Comparison of ENCODE assay signal across 15 cellular contexts in genomic region chr16:66255647-66256046, GRCh38.
DNase-seq lines count a peak whose midpoint lies in the region; ATAC-seq and TF ChIP-seq lines count a peak whose summit lies in the region.
"Had no signal": no experiment of that assay in that cellular context is flagged by ENCODE, and none has a peak within 500 bp of the region (broad histone marks: within the 10 kb centered on the region; RNA-seq: fewer than 3 reads in every experiment).

No MANE protein-coding gene starts in this region.

- H3K36me3 ChIP-seq in BLaER1 (no peaks in the 10 kb centered on the region), Caco-2 (ENCODE audit: control insufficient read depth, insufficient read depth, low read length) (no peaks in the 10 kb centered on the region)

- H3K27ac ChIP-seq in BLaER1 (no peak overlapping the region), coronary artery (no peak overlapping the region)

- no peak for ATAC-seq in HG02970 (IDR thresholded peaks at IDR 0.05; ENCODE audit: low FRiP score, unreplicated experiment)
- ATAC-seq in HG02885 (IDR thresholded peaks at IDR 0.05; ENCODE audit: poor library complexity, unreplicated experiment) = no peak
- ATAC-seq: GM12878 had no signal

- peak; percentile 25 to 34 for DNase-seq in Caco-2
- DNase-seq in coronary artery (ENCODE audit: low spot score) = peak; percentile 52
- no peak for DNase-seq in RPMI8226
- DNase-seq: CD4-positive, alpha-beta memory T cell; GDM1; KG1; NCI-H1417 treated with DMSO at 0.1 percent for 48 hours; NCI-H1930; NCI-H510A; SHP77 treated with DMSO at 0.1 percent for 48 hours had no signal

- no TSS peak for BruUV-seq in Caco-2 (replicated peaks; lab: Mats Ljungman, UMichigan)

- H3K9me3 Mint-ChIP-seq in Caco-2 (ENCODE audit: unreplicated experiment) = no peaks in the 10 kb centered on the region
- H3K9me3 Mint-ChIP-seq in nephron = peaks cover 3% of the 10 kb centered on the region
- H3K9me3 Mint-ChIP-seq: CD4-positive, alpha-beta memory T cell had no signal

- H3K27me3 Mint-ChIP-seq in Caco-2 (ENCODE audit: insufficient read depth, unreplicated experiment) = peaks cover 2% of the 10 kb centered on the region
- peaks cover 5% of the 10 kb centered on the region for H3K27me3 Mint-ChIP-seq in nephron (ENCODE audit: low read depth)

- H3K36me3 Mint-ChIP-seq in Caco-2 (ENCODE audit: insufficient read depth, unreplicated experiment) (no peaks in the 10 kb centered on the region), nephron (ENCODE audit: low read depth) (no peaks in the 10 kb centered on the region)
- H3K36me3 Mint-ChIP-seq: CD4-positive, alpha-beta memory T cell had no signal

- H3K4me1 Mint-ChIP-seq in Caco-2 (ENCODE audit: low read depth, unreplicated experiment) = no peaks in the 10 kb centered on the region
- H3K4me1 Mint-ChIP-seq in nephron = peaks cover 40% of the 10 kb centered on the region

- H3K4me2 ChIP-seq in BLaER1 = peak overlapping the region; percentile 61

- no peaks in the 10 kb centered on the region for H3K9me3 ChIP-seq in BLaER1
- no peaks in the 10 kb centered on the region for H3K9me3 ChIP-seq in Caco-2

- H4K20me1 ChIP-seq in BLaER1 = no peaks in the 10 kb centered on the region

- CTCF ChIA-PET in Caco-2 (lab: Charles Lee) = no interaction called here

- H3K9ac ChIP-seq in BLaER1 = no peak overlapping the region

- no peak overlapping the region for H3K4me3 Mint-ChIP-seq in Caco-2 (ENCODE audit: unreplicated experiment)
- H3K4me3 Mint-ChIP-seq in nephron = no peak overlapping the region
- H3K4me3 Mint-ChIP-seq: CD4-positive, alpha-beta memory T cell had no signal

- intact Hi-C loops in Caco-2 (cut with micrococcal nuclease; ENCODE audit: unreplicated experiment) = no loop called here

- no peaks in the 10 kb centered on the region for H3K27me3 ChIP-seq in BLaER1
- H3K27me3 ChIP-seq in Caco-2 (replicated peaks; ENCODE audit: control insufficient read depth, insufficient read depth, low read length) = no peaks in the 10 kb centered on the region

- POLR2A ChIA-PET in Caco-2 (lab: Charles Lee) = no interaction called here

- H3K27ac Mint-ChIP-seq in Caco-2 (ENCODE audit: unreplicated experiment) (no peak overlapping the region), nephron (peak overlapping the region in 2 of 3 experiments; percentile 21 to 24)
- H3K27ac Mint-ChIP-seq: CD4-positive, alpha-beta memory T cell had no signal

- no peak for TF ChIP-seq CTCF in Caco-2 (IDR thresholded peaks at IDR 0.05; ENCODE audit: insufficient read depth in 1 of 2, low read depth in 1 of 2, low read length in 1 of 2, severe bottlenecking in 1 of 2, unreplicated experiment in 1 of 2)
- TF ChIP-seq CTCF in coronary artery (IDR thresholded peaks at IDR 0.05) = no peak
- TF ChIP-seq CTCF in nephron (IDR thresholded peaks at IDR 0.05; ENCODE audit: unreplicated experiment in 3 of 3) = no peak

- H3K4me3 ChIP-seq in BLaER1 = no peak overlapping the region
- no peak overlapping the region for H3K4me3 ChIP-seq in Caco-2 (ENCODE audit: low read depth, low read length)
- no peak overlapping the region for H3K4me3 ChIP-seq in coronary artery
- H3K4me3 ChIP-seq: GM12878 had no signal

- H3K4me1 ChIP-seq in BLaER1 (peaks cover 45% of the 10 kb centered on the region), Caco-2 (no peaks in the 10 kb centered on the region)
